18 cellular contexts compared by ENCODE assay signal in genomic region chr3:69232447-69232846, GRCh38.
DNase-seq lines count a peak whose midpoint lies in the region; ATAC-seq and TF ChIP-seq lines count a peak whose summit lies in the region.
"Had no signal": no experiment of that assay in that cellular context is flagged by ENCODE, and none has a peak within 500 bp of the region (broad histone marks: within the 10 kb centered on the region; RNA-seq: fewer than 3 reads in every experiment).

No MANE protein-coding gene starts in this region.

- no peak overlapping the region for H3K4me3 ChIP-seq in CD4-positive, alpha-beta memory T cell (ENCODE audit: low read length in 2 of 2)
- H3K4me3 ChIP-seq: neural progenitor cell had no signal

- intact Hi-C loops in Calu3 (cut with micrococcal nuclease; ENCODE audit: unreplicated experiment) = no loop called here
- intact Hi-C loops in CD4-positive, alpha-beta memory T cell (cut with micrococcal nuclease) = no loop called here

- no peak overlapping the region for H3K4me3 Mint-ChIP-seq in Calu3 (ENCODE audit: low read depth, unreplicated experiment)
- no peak overlapping the region for H3K4me3 Mint-ChIP-seq in nephron progenitor cell
- H3K4me3 Mint-ChIP-seq in CD4-positive, alpha-beta memory T cell = no peak overlapping the region
- H3K4me3 Mint-ChIP-seq: activated naive CD8-positive, alpha-beta T cell treated with anti-CD3 and anti-CD28 coated beads, Interleukin-2, amount 10 ng/mL, durations not matched to agents 7 days and 5 days; CD8-positive, alpha-beta memory T cell; dendritic cell treated with granulocyte-macrophage colony-stimulating factor and Interleukin-4, amounts not matched to agents 40 ng/mL and 50 ng/mL, for 4 days; neural progenitor cell had no signal

- no peaks in the 10 kb centered on the region for H3K27me3 Mint-ChIP-seq in Calu3 (ENCODE audit: unreplicated experiment)
- no peaks in the 10 kb centered on the region for H3K27me3 Mint-ChIP-seq in nephron progenitor cell (ENCODE audit: low read depth, poor library complexity)
- no peaks in the 10 kb centered on the region for H3K27me3 Mint-ChIP-seq in CD4-positive, alpha-beta memory T cell
- H3K27me3 Mint-ChIP-seq: dendritic cell treated with granulocyte-macrophage colony-stimulating factor and Interleukin-4, amounts not matched to agents 40 ng/mL and 50 ng/mL, for 4 days had no signal

- no peak for TF ChIP-seq CTCF in Calu3 (IDR thresholded peaks at IDR 0.05; ENCODE audit: unreplicated experiment)
- TF ChIP-seq CTCF in nephron progenitor cell (IDR thresholded peaks at IDR 0.05) = no peak

- no peaks in the 10 kb centered on the region for H3K36me3 ChIP-seq in CD4-positive, alpha-beta memory T cell (ENCODE audit: insufficient read depth, low read length)
- H3K36me3 ChIP-seq: neural progenitor cell had no signal

- H3K4me1 ChIP-seq in CD4-positive, alpha-beta memory T cell (ENCODE audit: insufficient read depth, low read length) = peaks cover 28% of the 10 kb centered on the region

- H3K36me3 Mint-ChIP-seq in Calu3 (ENCODE audit: insufficient read depth, unreplicated experiment) = peaks cover 7% of the 10 kb centered on the region
- peaks cover 12% of the 10 kb centered on the region for H3K36me3 Mint-ChIP-seq in nephron progenitor cell (ENCODE audit: low read depth)
- no peaks in the 10 kb centered on the region for H3K36me3 Mint-ChIP-seq in CD4-positive, alpha-beta memory T cell
- H3K36me3 Mint-ChIP-seq: activated naive CD8-positive, alpha-beta T cell treated with anti-CD3 and anti-CD28 coated beads, Interleukin-2, amount 10 ng/mL, durations not matched to agents 7 days and 5 days; CD8-positive, alpha-beta memory T cell had no signal

- H3K9me3 Mint-ChIP-seq in Calu3 (ENCODE audit: low read depth, unreplicated experiment) (no peaks in the 10 kb centered on the region), nephron progenitor cell (no peaks in the 10 kb centered on the region)
- no peaks in the 10 kb centered on the region for H3K9me3 Mint-ChIP-seq in CD4-positive, alpha-beta memory T cell
- H3K9me3 Mint-ChIP-seq: activated naive CD8-positive, alpha-beta T cell treated with anti-CD3 and anti-CD28 coated beads, Interleukin-2, amount 10 ng/mL, durations not matched to agents 7 days and 5 days; activated T-helper 2 cell treated with anti-CD3 and anti-CD28 coated beads, Interferon-gamma antibody, Interleukin-2, Interleukin-4, amounts not matched to agents 10 μg/mL and 5 μg/mL and 100 μg/mL, durations not matched to agents 14 hours and 24 hours and 36 hours; CD8-positive, alpha-beta memory T cell; dendritic cell treated with granulocyte-macrophage colony-stimulating factor and Interleukin-4, amounts not matched to agents 40 ng/mL and 50 ng/mL, for 4 days; neural progenitor cell had no signal

- POLR2A ChIA-PET in CD4-positive, alpha-beta memory T cell (lab: Charles Lee; ENCODE audit: partially characterized antibody) = no interaction called here

- H3K27me3 ChIP-seq in CD4-positive, alpha-beta memory T cell (ENCODE audit: insufficient read depth, low read length) = no peaks in the 10 kb centered on the region
- H3K27me3 ChIP-seq: neural progenitor cell had no signal

- peak overlapping the region; percentile 25 for H3K27ac ChIP-seq in cingulate gyrus (ENCODE audit: low read depth, low read length)
- no peak overlapping the region for H3K27ac ChIP-seq in CD4-positive, alpha-beta memory T cell (ENCODE audit: low read depth, low read length)
- H3K27ac ChIP-seq: neural progenitor cell had no signal

- ATAC-seq in GM18498 (IDR thresholded peaks at IDR 0.05; ENCODE audit: unreplicated experiment) = no peak

- DNase-seq in Calu3 (no peak), NCI-H146 treated with DMSO at 0.1 percent for 48 hours (lab: John Stamatoyannopoulos, UW; ENCODE audit: unreplicated experiment) (peak; percentile 42), nephron progenitor cell (no peak), LoVo (ENCODE audit: low spot score) (no peak)
- DNase-seq in CD4-positive, alpha-beta memory T cell = no peak
- DNase-seq: activated CD4-positive, alpha-beta T cell treated with anti-CD3 and anti-CD28 coated beads for 1 hour; activated naive CD8-positive, alpha-beta T cell treated with anti-CD3 and anti-CD28 coated beads, Interleukin-2, amount 10 ng/mL, durations not matched to agents 7 days and 5 days; CD8-positive, alpha-beta memory T cell; EL; foreskin melanocyte; IMR-90; mesendoderm; stimulated activated CD4-positive, alpha-beta T cell treated with anti-CD3 and anti-CD28 coated beads, Interleukin-4, amount 100 ng/mL, for 4 hours had no signal

- no peaks in the 10 kb centered on the region for H3K9me3 ChIP-seq in CD4-positive, alpha-beta memory T cell (ENCODE audit: control insufficient read depth in 1 of 2, low read length in 2 of 2)

- BruUV-seq in Calu3 (replicated peaks; lab: Mats Ljungman, UMichigan) = no TSS peak

- CTCF ChIA-PET in Calu3 (lab: Charles Lee) = interaction anchor here (0.7 to 0.9 kb wide), 2 partner anchors 31 to 53 kb away, joined by 3 to 4 read pairs; no protein-coding TSS in a partner anchor
- CTCF ChIA-PET in CD4-positive, alpha-beta memory T cell (lab: Charles Lee; ENCODE audit: partially characterized antibody) = interaction anchor here (2.4 kb wide), 1 partner anchor 74 kb away, joined by 9 read pairs; no protein-coding TSS in a partner anchor

- H3K27ac Mint-ChIP-seq in Calu3 (ENCODE audit: unreplicated experiment) = peak overlapping the region; percentile 52
- H3K27ac Mint-ChIP-seq in nephron progenitor cell = peak overlapping the region; percentile 93
- H3K27ac Mint-ChIP-seq in CD4-positive, alpha-beta memory T cell = peak overlapping the region in 1 of 7 donors; percentile 9
- H3K27ac Mint-ChIP-seq: activated naive CD8-positive, alpha-beta T cell treated with anti-CD3 and anti-CD28 coated beads, Interleukin-2, amount 10 ng/mL, durations not matched to agents 7 days and 5 days; activated T-helper 2 cell treated with anti-CD3 and anti-CD28 coated beads, Interferon-gamma antibody, Interleukin-2, Interleukin-4, amounts not matched to agents 10 μg/mL and 5 μg/mL and 100 μg/mL, durations not matched to agents 14 hours and 24 hours and 36 hours; dendritic cell treated with granulocyte-macrophage colony-stimulating factor and Interleukin-4, amounts not matched to agents 40 ng/mL and 50 ng/mL, for 4 days; neural progenitor cell had no signal

- H3K4me1 Mint-ChIP-seq in Calu3 (ENCODE audit: low read depth, unreplicated experiment) = peaks cover 41% of the 10 kb centered on the region
- peaks cover 55% of the 10 kb centered on the region for H3K4me1 Mint-ChIP-seq in nephron progenitor cell
- H3K4me1 Mint-ChIP-seq in CD4-positive, alpha-beta memory T cell = peaks cover 14 to 29% (median 23%) of the 10 kb centered on the region in 4 donors
